1 cellular context compared by ENCODE assay signal in the genomic region with DNA sequence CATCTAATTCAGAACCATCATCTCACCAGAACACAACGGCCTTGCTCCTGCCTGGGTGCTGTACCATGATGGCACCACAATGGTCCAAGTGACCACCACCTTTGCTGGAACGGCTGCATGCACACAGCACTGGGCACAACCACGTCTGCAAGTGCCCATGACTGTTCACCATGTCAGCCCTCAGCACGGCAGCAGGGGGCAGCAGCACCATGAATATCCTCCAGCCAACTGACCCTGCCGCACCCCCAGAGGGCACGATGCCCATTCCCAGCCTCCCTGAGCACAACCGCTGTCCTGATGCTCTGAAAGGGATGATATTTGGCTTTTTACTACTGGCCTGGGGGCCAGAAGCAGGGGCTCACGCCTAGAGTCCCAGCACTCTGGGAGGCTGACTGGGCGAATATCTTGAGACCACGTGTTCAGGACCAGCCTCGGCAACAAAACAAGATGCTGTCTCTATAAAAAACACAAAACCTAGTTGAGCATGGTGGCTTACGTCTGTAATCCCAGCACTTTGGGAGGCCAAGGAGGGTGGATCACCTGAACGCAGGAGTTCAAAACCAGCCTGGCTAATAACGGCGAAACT.
TF ChIP-seq lines count a peak whose summit lies in the region.

No MANE protein-coding gene starts in this region.

TF ChIP-seq in HCT116, 20 proteins besides CTCF, POLR2A, EP300 and RAD21 (continued from another document):
- TF ChIP-seq MAX (IDR thresholded peaks at IDR 0.05) (no peak), CEBPB (IDR thresholded peaks at IDR 0.05; ENCODE audit: low read depth) (no peak), ELF1 (IDR thresholded peaks at IDR 0.05; ENCODE audit: borderline replicate concordance, low read depth) (no peak)
